7 cellular contexts compared by ENCODE assay signal in the genomic region with DNA sequence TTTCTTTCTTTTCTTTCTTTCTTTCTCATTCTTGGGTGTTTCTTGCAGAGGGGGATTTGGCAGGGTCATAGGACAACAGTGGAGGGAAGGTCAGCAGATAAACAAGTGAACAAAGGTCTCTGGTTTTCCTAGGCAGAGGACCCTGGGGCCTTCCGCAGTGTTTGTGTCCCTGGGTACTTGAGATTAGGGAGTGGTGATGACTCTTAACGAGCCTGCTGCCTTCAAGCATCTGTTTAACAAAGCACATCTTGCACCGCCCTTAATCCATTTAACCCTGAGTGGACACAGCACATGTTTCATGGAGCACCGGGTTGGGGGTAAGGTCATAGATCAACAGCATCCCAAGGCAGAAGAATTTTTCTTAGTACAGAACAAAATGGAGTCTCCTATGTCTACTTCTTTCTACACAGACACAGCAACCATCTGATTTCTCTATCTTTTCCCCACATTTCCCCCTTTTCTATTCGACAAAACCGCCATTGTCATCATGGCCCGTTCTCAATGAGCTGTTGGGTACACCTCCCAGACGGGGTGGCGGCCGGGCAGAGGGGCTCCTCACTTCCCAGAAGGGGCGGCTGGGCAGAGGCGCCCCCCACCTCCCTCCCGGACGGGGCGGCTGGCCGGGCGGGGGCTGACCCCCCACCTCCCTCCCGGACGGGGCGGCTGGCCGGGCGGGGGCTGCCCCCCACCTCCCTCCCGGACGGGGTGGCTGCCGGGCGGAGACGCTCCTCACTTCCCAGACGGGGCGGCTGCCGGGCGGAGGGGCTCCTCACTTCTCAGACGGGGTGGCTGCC. TPM values are rescaled to one million over a fixed set of nuclear protein-coding genes. Genes with fewer than 3 reads are reported as not detected.
A peak's percentile ranks its signal among the peaks of the same experiment; 100 is the strongest.
DNase-seq lines count a peak whose midpoint lies in the region; ATAC-seq and TF ChIP-seq lines count a peak whose summit lies in the region.
"Not testable (repeated sequence)": the region's sequence is repeated elsewhere in the genome, so short reads cannot be mapped to it uniquely, and the experiment has no call there.

No MANE protein-coding gene starts in this region.

- peak overlapping the region; percentile 29; the same call in 1 of the 2 replicates for H3K27ac ChIP-seq in WERI-Rb-1

- H3K27me3 Mint-ChIP-seq in Caco-2 (ENCODE audit: insufficient read depth, unreplicated experiment); activated CD8-positive, alpha-beta T cell treated with anti-CD3 and anti-CD28 coated beads for 36 hours; activated T-helper 2 cell treated with anti-CD3 and anti-CD28 coated beads, Interferon-gamma antibody, Interleukin-2, Interleukin-4, amounts not matched to agents 10 μg/mL and 5 μg/mL and 100 μg/mL, durations not matched to agents 14 hours and 24 hours and 36 hours (ENCODE audit: low read depth); activated naive CD8-positive, alpha-beta T cell treated with anti-CD3 and anti-CD28 coated beads, Interleukin-2, amount 50 U/mL, for 24 hours; immature natural killer cell (ENCODE audit: low read depth in 3 of 3); neural crest cell (ENCODE audit: low read depth): not testable (repeated sequence)

- not testable (repeated sequence) for H3K4me1 ChIP-seq in Caco-2

- H3K4me1 Mint-ChIP-seq in Caco-2 (ENCODE audit: low read depth, unreplicated experiment): not testable (repeated sequence)
- H3K4me1 Mint-ChIP-seq in activated CD8-positive, alpha-beta T cell treated with anti-CD3 and anti-CD28 coated beads for 36 hours (ENCODE audit: low read depth): peaks cover 72% of the 10 kb centered on the region
- H3K4me1 Mint-ChIP-seq in activated T-helper 2 cell treated with anti-CD3 and anti-CD28 coated beads, Interferon-gamma antibody, Interleukin-2, Interleukin-4, amounts not matched to agents 10 μg/mL and 5 μg/mL and 100 μg/mL, durations not matched to agents 14 hours and 24 hours and 36 hours (ENCODE audit: low read depth): peaks cover 47% of the 10 kb centered on the region
- H3K4me1 Mint-ChIP-seq in activated naive CD8-positive, alpha-beta T cell treated with anti-CD3 and anti-CD28 coated beads, Interleukin-2, amount 50 U/mL, for 24 hours: peaks cover 69% of the 10 kb centered on the region
- H3K4me1 Mint-ChIP-seq in immature natural killer cell: peaks cover 73 to 86% of the 10 kb centered on the region in 2 donors
- peaks cover 35% of the 10 kb centered on the region for H3K4me1 Mint-ChIP-seq in neural crest cell

- H3K9me3 ChIP-seq in Caco-2; WERI-Rb-1 (ENCODE audit: severe bottlenecking): not testable (repeated sequence)

- POLR2A ChIA-PET in Caco-2 (lab: Charles Lee): not testable (repeated sequence)
- POLR2A ChIA-PET in activated CD8-positive, alpha-beta T cell treated with anti-CD3 and anti-CD28 coated beads for 36 hours (lab: Charles Lee): interaction anchor here (1.5 kb wide), 1 partner anchor 10 kb away, joined by 3 read pairs; no protein-coding TSS in a partner anchor

- not testable (repeated sequence) for H3K4me3 ChIP-seq in Caco-2 (ENCODE audit: low read depth, low read length); WERI-Rb-1 (ENCODE audit: low read depth, low read length)

- H3K27ac Mint-ChIP-seq in Caco-2 (ENCODE audit: unreplicated experiment): peak overlapping the region; percentile 7
- H3K27ac Mint-ChIP-seq in activated CD8-positive, alpha-beta T cell treated with anti-CD3 and anti-CD28 coated beads for 36 hours: peak overlapping the region; percentile 79
- peak overlapping the region; percentile 53 for H3K27ac Mint-ChIP-seq in activated T-helper 2 cell treated with anti-CD3 and anti-CD28 coated beads, Interferon-gamma antibody, Interleukin-2, Interleukin-4, amounts not matched to agents 10 μg/mL and 5 μg/mL and 100 μg/mL, durations not matched to agents 14 hours and 24 hours and 36 hours
- peak overlapping the region; percentile 50 for H3K27ac Mint-ChIP-seq in activated naive CD8-positive, alpha-beta T cell treated with anti-CD3 and anti-CD28 coated beads, Interleukin-2, amount 50 U/mL, for 24 hours
- peak overlapping the region in 5 of 6 donors; percentile 8 to 61 (median 23) for H3K27ac Mint-ChIP-seq in immature natural killer cell
- peak overlapping the region; percentile 93 for H3K27ac Mint-ChIP-seq in neural crest cell (ENCODE audit: unreplicated experiment)

- H3K27me3 ChIP-seq in Caco-2 (replicated peaks; ENCODE audit: control insufficient read depth, insufficient read depth, low read length); WERI-Rb-1 (ENCODE audit: insufficient read depth, low read depth, severe bottlenecking): not testable (repeated sequence)

- not testable (repeated sequence) for DNase-seq in Caco-2; WERI-Rb-1; activated CD8-positive, alpha-beta T cell treated with anti-CD3 and anti-CD28 coated beads for 36 hours; activated T-helper 2 cell treated with anti-CD3 and anti-CD28 coated beads, Interferon-gamma antibody, Interleukin-2, Interleukin-4, amounts not matched to agents 10 μg/mL and 5 μg/mL and 100 μg/mL, durations not matched to agents 14 hours and 24 hours and 36 hours (ENCODE audit: low spot score); activated naive CD8-positive, alpha-beta T cell treated with anti-CD3 and anti-CD28 coated beads, Interleukin-2, amount 50 U/mL, for 24 hours; immature natural killer cell; neural crest cell (ENCODE audit: low read depth, low spot score)

- not testable (repeated sequence) for ATAC-seq in activated CD8-positive, alpha-beta T cell treated with anti-CD3 and anti-CD28 coated beads for 36 hours; activated naive CD8-positive, alpha-beta T cell treated with anti-CD3 and anti-CD28 coated beads, Interleukin-2, amount 50 U/mL, for 24 hours

- H3K4me3 Mint-ChIP-seq in Caco-2 (ENCODE audit: unreplicated experiment); activated CD8-positive, alpha-beta T cell treated with anti-CD3 and anti-CD28 coated beads for 36 hours; activated T-helper 2 cell treated with anti-CD3 and anti-CD28 coated beads, Interferon-gamma antibody, Interleukin-2, Interleukin-4, amounts not matched to agents 10 μg/mL and 5 μg/mL and 100 μg/mL, durations not matched to agents 14 hours and 24 hours and 36 hours (ENCODE audit: low read depth); activated naive CD8-positive, alpha-beta T cell treated with anti-CD3 and anti-CD28 coated beads, Interleukin-2, amount 50 U/mL, for 24 hours; immature natural killer cell; neural crest cell: not testable (repeated sequence)

- intact Hi-C loops in Caco-2 (cut with micrococcal nuclease; ENCODE audit: unreplicated experiment); activated CD8-positive, alpha-beta T cell treated with anti-CD3 and anti-CD28 coated beads for 36 hours (cut with micrococcal nuclease): not testable (repeated sequence)
- intact Hi-C loops in activated T-helper 2 cell treated with anti-CD3 and anti-CD28 coated beads, Interferon-gamma antibody, Interleukin-2, Interleukin-4, amounts not matched to agents 10 μg/mL and 5 μg/mL and 100 μg/mL, durations not matched to agents 14 hours and 24 hours and 36 hours (cut with micrococcal nuclease): loop anchor here (10.0 kb wide), 3 partner anchors 175 to 1095 kb away; no protein-coding TSS in a partner anchor

- CTCF ChIA-PET in Caco-2 (lab: Charles Lee): interaction anchor here (1.2 kb wide), 1 partner anchor 66 kb away, joined by 3 read pairs; no protein-coding TSS in a partner anchor
- CTCF ChIA-PET in activated CD8-positive, alpha-beta T cell treated with anti-CD3 and anti-CD28 coated beads for 36 hours (lab: Charles Lee): interaction anchor here (0.8 to 3.3 kb wide), 3 partner anchors 16 to 66 kb away, joined by 3 to 21 read pairs (median 11); no protein-coding TSS in a partner anchor

- not testable (repeated sequence) for H3K36me3 ChIP-seq in Caco-2 (ENCODE audit: control insufficient read depth, insufficient read depth, low read length)
- peaks cover 47% of the 10 kb centered on the region for H3K36me3 ChIP-seq in WERI-Rb-1

- not testable (repeated sequence) for H3K36me3 Mint-ChIP-seq in Caco-2 (ENCODE audit: insufficient read depth, unreplicated experiment); activated naive CD8-positive, alpha-beta T cell treated with anti-CD3 and anti-CD28 coated beads, Interleukin-2, amount 50 U/mL, for 24 hours (ENCODE audit: low read depth)
- peaks cover 31% of the 10 kb centered on the region for H3K36me3 Mint-ChIP-seq in activated CD8-positive, alpha-beta T cell treated with anti-CD3 and anti-CD28 coated beads for 36 hours (ENCODE audit: low read depth)
- H3K36me3 Mint-ChIP-seq in activated T-helper 2 cell treated with anti-CD3 and anti-CD28 coated beads, Interferon-gamma antibody, Interleukin-2, Interleukin-4, amounts not matched to agents 10 μg/mL and 5 μg/mL and 100 μg/mL, durations not matched to agents 14 hours and 24 hours and 36 hours (ENCODE audit: low read depth): peaks cover 50% of the 10 kb centered on the region
- H3K36me3 Mint-ChIP-seq in immature natural killer cell (peaks cover 0 to 14% (median 9%) of the 10 kb centered on the region in 3 donors), neural crest cell (ENCODE audit: low read depth) (peaks cover 42% of the 10 kb centered on the region)

- H3K9me3 Mint-ChIP-seq in Caco-2 (ENCODE audit: unreplicated experiment); activated CD8-positive, alpha-beta T cell treated with anti-CD3 and anti-CD28 coated beads for 36 hours; activated T-helper 2 cell treated with anti-CD3 and anti-CD28 coated beads, Interferon-gamma antibody, Interleukin-2, Interleukin-4, amounts not matched to agents 10 μg/mL and 5 μg/mL and 100 μg/mL, durations not matched to agents 14 hours and 24 hours and 36 hours; activated naive CD8-positive, alpha-beta T cell treated with anti-CD3 and anti-CD28 coated beads, Interleukin-2, amount 50 U/mL, for 24 hours; immature natural killer cell; neural crest cell: not testable (repeated sequence)

- not testable (repeated sequence) for TF ChIP-seq CTCF in Caco-2 (IDR thresholded peaks at IDR 0.05; ENCODE audit: insufficient read depth in 1 of 2, low read depth in 1 of 2, low read length in 1 of 2, severe bottlenecking in 1 of 2, unreplicated experiment in 1 of 2); WERI-Rb-1 (IDR thresholded peaks at IDR 0.05; ENCODE audit: low read depth, low read length); activated CD8-positive, alpha-beta T cell treated with anti-CD3 and anti-CD28 coated beads for 36 hours (IDR thresholded peaks at IDR 0.05); neural crest cell (conservative IDR thresholded peaks at IDR 0.05)

- not testable (repeated sequence) for BruUV-seq in Caco-2 (replicated peaks; lab: Mats Ljungman, UMichigan)

RNA-seq across cellular contexts. Expression of a gene that starts 12.9 kb away (rescaled TPM):
- total RNA-seq in Caco-2 (2022) (12.5 and 14.2 TPM in 2 replicates), neural crest cell (42.3 and 43.9 TPM in 2 replicates)
- 10 to 100 TPM; 31.9 to 36.5 TPM for total RNA-seq in activated CD8-positive, alpha-beta T cell treated with anti-CD3 and anti-CD28 coated beads for 36 hours
- total RNA-seq in activated T-helper 2 cell treated with anti-CD3 and anti-CD28 coated beads, Interferon-gamma antibody, Interleukin-2, Interleukin-4, amounts not matched to agents 10 μg/mL and 5 μg/mL and 100 μg/mL, durations not matched to agents 14 hours and 24 hours and 36 hours: 42.9 and 48.8 TPM in 2 replicates
- polyA plus RNA-seq in immature natural killer cell: 10 to 100 TPM; 14.1 to 34.0 (median 16.3) TPM

Comparison
In these comparisons a context has a peak if more than half of its experiments do, and no peak if none do; other contexts are left out.
1. H3K27ac Mint-ChIP-seq: peak in every context shown above with its lines; median percentile 93 in neural crest cell; 79 in activated CD8-positive, alpha-beta T cell treated with anti-CD3 and anti-CD28 coated beads for 36 hours; 53 in activated T-helper 2 cell treated with anti-CD3 and anti-CD28 coated beads, Interferon-gamma antibody, Interleukin-2, Interleukin-4, amounts not matched to agents 10 μg/mL and 5 μg/mL and 100 μg/mL, durations not matched to agents 14 hours and 24 hours and 36 hours; 50 in activated naive CD8-positive, alpha-beta T cell treated with anti-CD3 and anti-CD28 coated beads, Interleukin-2, amount 50 U/mL, for 24 hours; 23 in immature natural killer cell; 7 in Caco-2.